ENCODE assay signal across 16 cellular contexts in the genomic region with DNA sequence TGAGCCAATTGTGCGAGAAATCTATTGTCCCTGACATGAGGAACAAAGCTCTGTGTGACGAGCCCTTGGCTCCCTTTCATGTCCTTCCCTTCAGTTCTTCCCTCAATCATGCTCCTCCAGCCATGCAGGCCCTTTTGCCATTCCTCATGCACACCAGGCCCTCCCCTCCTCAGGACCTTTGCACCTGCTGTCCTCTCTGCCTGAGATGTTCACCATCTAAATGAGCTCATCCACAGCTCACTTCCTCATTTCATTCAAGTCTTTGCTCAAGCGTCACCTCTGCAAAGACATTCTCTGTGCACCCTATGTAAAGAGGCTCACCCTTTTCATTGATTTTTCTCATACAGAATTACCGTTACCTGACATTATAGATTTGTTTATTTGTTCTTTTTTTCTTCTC. TPM values are rescaled to one million over a fixed set of nuclear protein-coding genes. Genes with fewer than 3 reads are reported as not detected.
DNase-seq lines count a peak whose midpoint lies in the region; ATAC-seq and TF ChIP-seq lines count a peak whose summit lies in the region.
"Had no signal": no experiment of that assay in that cellular context is flagged by ENCODE, and none has a peak within 500 bp of the region (broad histone marks: within the 10 kb centered on the region; RNA-seq: fewer than 3 reads in every experiment).

No MANE protein-coding gene starts in this region.

- no peaks in the 10 kb centered on the region for H3K9me3 ChIP-seq in HEK293 (ENCODE audit: control insufficient read depth, insufficient read depth, low read depth, low read length)
- H3K9me3 ChIP-seq in lower lobe of right lung: no peaks in the 10 kb centered on the region
- H3K9me3 ChIP-seq: Caco-2 had no signal

- no peak for TF ChIP-seq POLR2A in NB4 (IDR thresholded peaks at IDR 0.05; ENCODE audit: extremely low read depth, insufficient read length)

- CTCF ChIA-PET in HEK293 (lab: Yijun Ruan, JAX) (no interaction called here), T-cell (lab: Charles Lee) (no interaction called here)

- DNase-seq in NB4 (ENCODE audit: low read depth) (peak; percentile 9), T-cell (no peak), lower lobe of right lung (no peak)
- DNase-seq in stimulated activated naive CD8-positive, alpha-beta T cell treated with anti-CD3 and anti-CD28 coated beads, Interleukin-15, amount 100 ng/mL, for 72 hours: no peak
- DNase-seq: Caco-2; DMS153; KBM-7; NCI-H187 treated with DMSO at 0.1 percent for 48 hours; NCI-H69; NK-92 treated with Interleukin-12 subunit alpha and Interleukin-12 subunit beta, amount 100 ng/mL, for 24 hours; T-helper 9 cell had no signal

- H3K4me3 ChIP-seq in HEK293 (ENCODE audit: low read depth, low read length) (no peak overlapping the region), NB4 (ENCODE audit: low read depth, low read length) (no peak overlapping the region), lower lobe of right lung (no peak overlapping the region)

- no peaks in the 10 kb centered on the region for H3K36me3 ChIP-seq in HEK293 (ENCODE audit: control insufficient read depth in 2 of 2, insufficient read depth in 1 of 2, low read length in 2 of 2)
- no peaks in the 10 kb centered on the region for H3K36me3 ChIP-seq in lower lobe of right lung

- H3K27ac Mint-ChIP-seq in nephron (peak overlapping the region in 2 of 3 experiments; percentile 61 to 76), T-cell (no peak overlapping the region)
- H3K27ac Mint-ChIP-seq in stimulated activated naive CD8-positive, alpha-beta T cell treated with anti-CD3 and anti-CD28 coated beads, Interleukin-15, amount 100 ng/mL, for 72 hours: no peak overlapping the region

- intact Hi-C loops in lower lobe of right lung (cut with DNase I): no loop called here

- H3K27me3 ChIP-seq in lower lobe of right lung (ENCODE audit: low read depth): no peaks in the 10 kb centered on the region

- H3K27ac ChIP-seq in HEK293 (ENCODE audit: extremely low read depth, low read depth, low read length) (no peak overlapping the region), lower lobe of right lung (no peak overlapping the region)

- no peaks in the 10 kb centered on the region for H3K9me3 Mint-ChIP-seq in nephron
- H3K9me3 Mint-ChIP-seq in T-cell: peaks cover 0 to 3% (median 0%) of the 10 kb centered on the region in 3 donors
- H3K9me3 Mint-ChIP-seq in stimulated activated naive CD8-positive, alpha-beta T cell treated with anti-CD3 and anti-CD28 coated beads, Interleukin-15, amount 100 ng/mL, for 72 hours: no peaks in the 10 kb centered on the region

- POLR2A ChIA-PET in HEK293 (lab: Yijun Ruan, JAX): no interaction called here
- POLR2A ChIA-PET in T-cell (lab: Charles Lee): no interaction called here

- TF ChIP-seq CTCF in HEK293 (tag by site-specific recombination; IDR thresholded peaks at IDR 0.05) (no peak), NB4 (IDR thresholded peaks at IDR 0.05; ENCODE audit: low read depth, low read length) (no peak), nephron (IDR thresholded peaks at IDR 0.05; ENCODE audit: unreplicated experiment in 3 of 3) (no peak), lower lobe of right lung (IDR thresholded peaks at IDR 0.05) (no peak)

- H3K4me1 ChIP-seq in HEK293 (ENCODE audit: control insufficient read depth, insufficient read depth, low read length): no peaks in the 10 kb centered on the region
- H3K4me1 ChIP-seq in lower lobe of right lung: no peaks in the 10 kb centered on the region

- H3K4me3 Mint-ChIP-seq in nephron (no peak overlapping the region), T-cell (no peak overlapping the region)
- no peak overlapping the region for H3K4me3 Mint-ChIP-seq in stimulated activated naive CD8-positive, alpha-beta T cell treated with anti-CD3 and anti-CD28 coated beads, Interleukin-15, amount 100 ng/mL, for 72 hours

- H3K4me1 Mint-ChIP-seq in nephron: peaks cover 32% of the 10 kb centered on the region
- no peaks in the 10 kb centered on the region for H3K4me1 Mint-ChIP-seq in T-cell
- H3K4me1 Mint-ChIP-seq in stimulated activated naive CD8-positive, alpha-beta T cell treated with anti-CD3 and anti-CD28 coated beads, Interleukin-15, amount 100 ng/mL, for 72 hours: no peaks in the 10 kb centered on the region

- H3K27me3 Mint-ChIP-seq in nephron (ENCODE audit: low read depth) (peaks cover 35% of the 10 kb centered on the region), T-cell (peaks cover 4 to 8% of the 10 kb centered on the region in 2 donors)
- peaks cover 37% of the 10 kb centered on the region for H3K27me3 Mint-ChIP-seq in stimulated activated naive CD8-positive, alpha-beta T cell treated with anti-CD3 and anti-CD28 coated beads, Interleukin-15, amount 100 ng/mL, for 72 hours

- H3K36me3 Mint-ChIP-seq in nephron (ENCODE audit: low read depth) (no peaks in the 10 kb centered on the region), T-cell (no peaks in the 10 kb centered on the region)

- peak; percentile 48 for ATAC-seq in GM18868 (IDR thresholded peaks at IDR 0.05; ENCODE audit: unreplicated experiment)
- no peak for ATAC-seq in GM19463 (IDR thresholded peaks at IDR 0.05; ENCODE audit: unreplicated experiment)
- ATAC-seq in T-cell (replicated peaks in 1 of 4): no peak
- no peak for ATAC-seq in lower lobe of right lung
- ATAC-seq in stimulated activated naive CD8-positive, alpha-beta T cell treated with anti-CD3 and anti-CD28 coated beads, Interleukin-15, amount 100 ng/mL, for 72 hours: no peak

TF ChIP-seq in HEK293, 187 proteins besides CTCF, POLR2A, EP300 and RAD21:
- TF ChIP-seq ZNF302 (tag by site-specific recombination; IDR thresholded peaks at IDR 0.05; ENCODE audit: low read depth) (no peak), ZBTB7A (tag by site-specific recombination; IDR thresholded peaks at IDR 0.05; ENCODE audit: low read depth) (no peak), ZNF623 (tag by site-specific recombination; IDR thresholded peaks at IDR 0.05) (peak; percentile 54)

RNA-seq across cellular contexts. Expression of gene C8B, which starts 43.7 kb away (rescaled TPM):
- total RNA-seq in T-cell (under 1 TPM in 2 of 5 donors, not detected in 3; 0.12 to 0.13 TPM), lower lobe of right lung (1.2 TPM)
- total RNA-seq: Caco-2, SK-MEL-5 had no signal

Comparison
In these comparisons a context has a peak if more than half of its experiments do, and no peak if none do; other contexts are left out.
1. H3K27ac Mint-ChIP-seq: peak in nephron (2 of 3); none in T-cell (0 of 2) and stimulated activated naive CD8-positive, alpha-beta T cell treated with anti-CD3 and anti-CD28 coated beads, Interleukin-15, amount 100 ng/mL, for 72 hours (0 of 2).